Comparison of ENCODE assay signal across 17 cellular contexts in genomic region chr3:69890691-69891090, GRCh38.
DNase-seq lines count a peak whose midpoint lies in the region; ATAC-seq and TF ChIP-seq lines count a peak whose summit lies in the region.
"Had no signal": no experiment of that assay in that cellular context is flagged by ENCODE, and none has a peak within 500 bp of the region (broad histone marks: within the 10 kb centered on the region; RNA-seq: fewer than 3 reads in every experiment).

No MANE protein-coding gene starts in this region.

- H3K4me2 ChIP-seq in IMR-90 (ENCODE audit: low read depth, low read length) = no peak overlapping the region

- H3K4me3 ChIP-seq in IMR-90 (ENCODE audit: insufficient read depth, low read depth, low read length) (no peak overlapping the region), choroid plexus epithelial cell (ENCODE audit: low read depth, low read length) (no peak overlapping the region), retinal pigment epithelial cell (ENCODE audit: low read length) (no peak overlapping the region)
- H3K4me3 ChIP-seq: HAP-1 had no signal

- H2BK15ac ChIP-seq in IMR-90 (ENCODE audit: low read depth, low read length) = no peak overlapping the region

- H3K27ac ChIP-seq in IMR-90 (ENCODE audit: insufficient read depth, low read length) = no peak overlapping the region

- H4K5ac ChIP-seq in IMR-90 (ENCODE audit: low read depth, low read length) = no peak overlapping the region

- H2BK5ac ChIP-seq in IMR-90 (ENCODE audit: low read depth, low read length, poor library complexity, severe bottlenecking) = peak overlapping the region; percentile 76

- H3K9me1 ChIP-seq in IMR-90 (ENCODE audit: insufficient read depth, low read length) = 0 out of 2 replicates have a peak, but pooled peaks cover 2% of the 10 kb centered on the region

- CTCF ChIA-PET in IMR-90 (lab: Yijun Ruan, JAX) = no interaction called here

- H2AK9ac ChIP-seq in IMR-90 (replicated peaks; ENCODE audit: low read depth, low read length, poor library complexity) = no peak overlapping the region

- peak; percentile 69 for DNase-seq in EH (ENCODE audit: low read depth)
- DNase-seq in IMR-90 = peak; percentile 25
- peak; percentile 33 for DNase-seq in choroid plexus epithelial cell (ENCODE audit: low read depth)
- peak; percentile 50 for DNase-seq in retinal pigment epithelial cell (ENCODE audit: low read depth)
- DNase-seq in cerebellar cortex (ENCODE audit: low spot score) = no peak
- DNase-seq in T-helper 2 cell = no peak
- DNase-seq: C1 segment of cervical spinal cord, KBM-7, NCI-H1436 treated with DMSO at 0.1 percent for 48 hours, NCI-H2029 treated with DMSO at 0.1 percent for 48 hours, NCI-H2171 treated with DMSO at 0.1 percent for 48 hours, NCI-H446 treated with DMSO at 0.1 percent for 48 hours, NCI-H748 treated with DMSO at 0.1 percent for 48 hours, SHP77 had no signal

- H2AFZ ChIP-seq in IMR-90 (replicated peaks; ENCODE audit: low read length, poor library complexity) = no peak overlapping the region

- TF ChIP-seq POLR2A in IMR-90 (IDR thresholded peaks at IDR 0.05; ENCODE audit: low read depth, low read length) = no peak

- H4K8ac ChIP-seq in IMR-90 (ENCODE audit: low read depth in 2 of 2, low read length in 2 of 2) = no peak overlapping the region; a peak in 1 of 4 replicates

- no peak overlapping the region for H3K4ac ChIP-seq in IMR-90 (ENCODE audit: low read depth, low read length)

- H4K20me1 ChIP-seq in IMR-90 (ENCODE audit: insufficient read depth, low read length) = no peaks in the 10 kb centered on the region

- H3K18ac ChIP-seq in IMR-90 (ENCODE audit: low read depth, low read length) = no peak overlapping the region

- H3K9me3 ChIP-seq in IMR-90 (ENCODE audit: control insufficient read depth, insufficient read depth, low read length) = no peaks in the 10 kb centered on the region
- H3K9me3 ChIP-seq: HAP-1 had no signal

- no peak overlapping the region for H2AK5ac ChIP-seq in IMR-90 (ENCODE audit: low read depth, low read length)

- H4K91ac ChIP-seq in IMR-90 (ENCODE audit: insufficient read depth, low read depth, low read length) = no peak overlapping the region

- no peak overlapping the region for H3K23ac ChIP-seq in IMR-90 (ENCODE audit: low read depth, low read length)

- POLR2A ChIA-PET in IMR-90 (lab: Charles Lee; ENCODE audit: unreplicated experiment) = no interaction called here

- no peak overlapping the region for H3K14ac ChIP-seq in IMR-90 (replicated peaks; ENCODE audit: low read depth, low read length)

- H3K56ac ChIP-seq in IMR-90 (ENCODE audit: extremely low read depth, insufficient read depth, low read length) = no peak overlapping the region

- peaks cover 11 to 27% of the 10 kb centered on the region in 2 experiments for H3K79me1 ChIP-seq in IMR-90 (ENCODE audit: low read depth in 1 of 2, low read length in 2 of 2)

- in situ Hi-C loops in IMR-90 (cut with MboI; ENCODE audit: low sequenced_read_pairs) = no loop called here

- H3K36me3 ChIP-seq in IMR-90 (ENCODE audit: control insufficient read depth, insufficient read depth, low read length) = peaks cover 2% of the 10 kb centered on the region; the same call in 1 of the 2 replicates
- H3K36me3 ChIP-seq: HAP-1 had no signal

- no TSS peak for BruUV-seq in IMR-90 (replicated peaks; lab: Mats Ljungman, UMichigan)

- no peak for TF ChIP-seq RAD21 in IMR-90 (IDR thresholded peaks at IDR 0.05; ENCODE audit: low read length)

- H2BK20ac ChIP-seq in IMR-90 (ENCODE audit: low read depth, low read length) = no peak overlapping the region

- intact Hi-C loops in IMR-90 (cut with micrococcal nuclease) = no loop called here

- no CpG with 5 or more reads among the region's 2 CpGs for WGBS in IMR-90 (ENCODE audit: extremely low coverage in 2 of 2, insufficient read length in 1 of 2), 2 experiments

- dilution Hi-C loops in IMR-90 (cut with HindIII; ENCODE audit: low sequenced_read_pairs, unreplicated experiment) = no loop called here

- no peaks in the 10 kb centered on the region for H3K27me3 ChIP-seq in IMR-90 (ENCODE audit: control insufficient read depth, insufficient read depth, low read length)

- no peak for TF ChIP-seq CTCF in IMR-90 (conservative IDR thresholded peaks at IDR 0.05; ENCODE audit: low read depth, low read length)
- TF ChIP-seq CTCF in choroid plexus epithelial cell (conservative IDR thresholded peaks at IDR 0.05; ENCODE audit: low read depth, low read length) = no peak
- no peak for TF ChIP-seq CTCF in retinal pigment epithelial cell (conservative IDR thresholded peaks at IDR 0.05; ENCODE audit: low read depth, low read length)

- ATAC-seq in IMR-90 (ENCODE audit: low read depth) (peak; percentile 57), GM18498 (IDR thresholded peaks at IDR 0.05; ENCODE audit: unreplicated experiment) (no peak)
- ATAC-seq: Panc1 had no signal

- no peak overlapping the region for H2BK120ac ChIP-seq in IMR-90 (ENCODE audit: low read depth, low read length)

- H3K9ac ChIP-seq in IMR-90 (ENCODE audit: low read depth, low read length) = no peak overlapping the region

- peaks cover 5% of the 10 kb centered on the region; the same call in 1 of the 2 replicates for H3K4me1 ChIP-seq in IMR-90 (ENCODE audit: control insufficient read depth, insufficient read depth, low read length)

TF ChIP-seq in IMR-90, 13 proteins besides CTCF, POLR2A, EP300 and RAD21:
- no peak for TF ChIP-seq RCOR1 (IDR thresholded peaks at IDR 0.05; ENCODE audit: insufficient replicate concordance, low read length)
- TF ChIP-seq CEBPB (IDR thresholded peaks at IDR 0.05; ENCODE audit: low read depth, low read length) = peak; percentile 30; the same call in 1 of the 2 replicates

Comparison
In these comparisons a context has a peak if more than half of its experiments do, and no peak if none do; other contexts are left out.
1. DNase-seq: peak in EH (single experiment), IMR-90 (single experiment), choroid plexus epithelial cell (single experiment) and retinal pigment epithelial cell (single experiment); none in cerebellar cortex (single experiment) and T-helper 2 cell (0 of 5).